Comparison of ENCODE assay signal across 1 cellular context in the genomic region with DNA sequence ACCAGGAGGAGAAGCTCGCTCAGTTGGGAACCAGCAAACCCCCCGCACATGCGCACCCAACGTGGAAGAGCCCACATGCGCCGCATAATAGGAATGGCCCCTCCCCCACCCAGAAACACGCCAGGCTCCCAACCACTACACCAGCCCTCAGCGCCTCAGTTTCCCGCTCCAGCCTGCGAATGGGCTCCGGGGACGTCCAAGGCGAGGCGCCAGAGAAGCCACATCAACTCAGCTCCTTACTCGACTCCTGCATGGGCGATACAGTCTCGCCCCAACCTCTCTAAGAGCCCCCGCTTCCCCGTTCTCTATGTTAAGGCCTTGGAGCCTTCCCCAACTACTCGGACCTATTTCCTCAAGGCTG.
TF ChIP-seq lines count a peak whose summit lies in the region.

No MANE protein-coding gene starts in this region.

TF ChIP-seq in K562, 482 proteins besides CTCF, POLR2A, EP300 and RAD21 (continued from another document and continues in another):
- peak; percentile 9; the same call in 1 of the 2 replicates for TF ChIP-seq E2F3 (CRISPR knock-in tag; IDR thresholded peaks at IDR 0.05)
- TF ChIP-seq, protein P1, sequence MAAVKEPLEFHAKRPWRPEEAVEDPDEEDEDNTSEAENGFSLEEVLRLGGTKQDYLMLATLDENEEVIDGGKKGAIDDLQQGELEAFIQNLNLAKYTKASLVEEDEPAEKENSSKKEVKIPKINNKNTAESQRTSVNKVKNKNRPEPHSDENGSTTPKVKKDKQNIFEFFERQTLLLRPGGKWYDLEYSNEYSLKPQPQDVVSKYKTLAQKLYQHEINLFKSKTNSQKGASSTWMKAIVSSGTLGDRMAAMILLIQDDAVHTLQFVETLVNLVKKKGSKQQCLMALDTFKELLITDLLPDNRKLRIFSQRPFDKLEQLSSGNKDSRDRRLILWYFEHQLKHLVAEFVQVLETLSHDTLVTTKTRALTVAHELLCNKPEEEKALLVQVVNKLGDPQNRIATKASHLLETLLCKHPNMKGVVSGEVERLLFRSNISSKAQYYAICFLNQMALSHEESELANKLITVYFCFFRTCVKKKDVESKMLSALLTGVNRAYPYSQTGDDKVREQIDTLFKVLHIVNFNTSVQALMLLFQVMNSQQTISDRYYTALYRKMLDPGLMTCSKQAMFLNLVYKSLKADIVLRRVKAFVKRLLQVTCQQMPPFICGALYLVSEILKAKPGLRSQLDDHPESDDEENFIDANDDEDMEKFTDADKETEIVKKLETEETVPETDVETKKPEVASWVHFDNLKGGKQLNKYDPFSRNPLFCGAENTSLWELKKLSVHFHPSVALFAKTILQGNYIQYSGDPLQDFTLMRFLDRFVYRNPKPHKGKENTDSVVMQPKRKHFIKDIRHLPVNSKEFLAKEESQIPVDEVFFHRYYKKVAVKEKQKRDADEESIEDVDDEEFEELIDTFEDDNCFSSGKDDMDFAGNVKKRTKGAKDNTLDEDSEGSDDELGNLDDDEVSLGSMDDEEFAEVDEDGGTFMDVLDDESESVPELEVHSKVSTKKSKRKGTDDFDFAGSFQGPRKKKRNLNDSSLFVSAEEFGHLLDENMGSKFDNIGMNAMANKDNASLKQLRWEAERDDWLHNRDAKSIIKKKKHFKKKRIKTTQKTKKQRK (IDR thresholded peaks at IDR 0.05; ENCODE audit: borderline replicate concordance, low read depth, low read length): no peak
- no peak for TF ChIP-seq SRSF1 (IDR thresholded peaks at IDR 0.05; ENCODE audit: low read depth, low read length)
- TF ChIP-seq, protein P2, sequence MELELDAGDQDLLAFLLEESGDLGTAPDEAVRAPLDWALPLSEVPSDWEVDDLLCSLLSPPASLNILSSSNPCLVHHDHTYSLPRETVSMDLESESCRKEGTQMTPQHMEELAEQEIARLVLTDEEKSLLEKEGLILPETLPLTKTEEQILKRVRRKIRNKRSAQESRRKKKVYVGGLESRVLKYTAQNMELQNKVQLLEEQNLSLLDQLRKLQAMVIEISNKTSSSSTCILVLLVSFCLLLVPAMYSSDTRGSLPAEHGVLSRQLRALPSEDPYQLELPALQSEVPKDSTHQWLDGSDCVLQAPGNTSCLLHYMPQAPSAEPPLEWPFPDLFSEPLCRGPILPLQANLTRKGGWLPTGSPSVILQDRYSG (tag; conservative IDR thresholded peaks at IDR 0.05; ENCODE audit: low read depth): no peak
- TF ChIP-seq MEF2D (tag; conservative IDR thresholded peaks at IDR 0.05; ENCODE audit: low read depth): no peak
- TF ChIP-seq, protein P3, sequence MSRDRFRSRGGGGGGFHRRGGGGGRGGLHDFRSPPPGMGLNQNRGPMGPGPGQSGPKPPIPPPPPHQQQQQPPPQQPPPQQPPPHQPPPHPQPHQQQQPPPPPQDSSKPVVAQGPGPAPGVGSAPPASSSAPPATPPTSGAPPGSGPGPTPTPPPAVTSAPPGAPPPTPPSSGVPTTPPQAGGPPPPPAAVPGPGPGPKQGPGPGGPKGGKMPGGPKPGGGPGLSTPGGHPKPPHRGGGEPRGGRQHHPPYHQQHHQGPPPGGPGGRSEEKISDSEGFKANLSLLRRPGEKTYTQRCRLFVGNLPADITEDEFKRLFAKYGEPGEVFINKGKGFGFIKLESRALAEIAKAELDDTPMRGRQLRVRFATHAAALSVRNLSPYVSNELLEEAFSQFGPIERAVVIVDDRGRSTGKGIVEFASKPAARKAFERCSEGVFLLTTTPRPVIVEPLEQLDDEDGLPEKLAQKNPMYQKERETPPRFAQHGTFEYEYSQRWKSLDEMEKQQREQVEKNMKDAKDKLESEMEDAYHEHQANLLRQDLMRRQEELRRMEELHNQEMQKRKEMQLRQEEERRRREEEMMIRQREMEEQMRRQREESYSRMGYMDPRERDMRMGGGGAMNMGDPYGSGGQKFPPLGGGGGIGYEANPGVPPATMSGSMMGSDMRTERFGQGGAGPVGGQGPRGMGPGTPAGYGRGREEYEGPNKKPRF (IDR thresholded peaks at IDR 0.05; ENCODE audit: low read depth, low read length): no peak
- TF ChIP-seq, protein P4, sequence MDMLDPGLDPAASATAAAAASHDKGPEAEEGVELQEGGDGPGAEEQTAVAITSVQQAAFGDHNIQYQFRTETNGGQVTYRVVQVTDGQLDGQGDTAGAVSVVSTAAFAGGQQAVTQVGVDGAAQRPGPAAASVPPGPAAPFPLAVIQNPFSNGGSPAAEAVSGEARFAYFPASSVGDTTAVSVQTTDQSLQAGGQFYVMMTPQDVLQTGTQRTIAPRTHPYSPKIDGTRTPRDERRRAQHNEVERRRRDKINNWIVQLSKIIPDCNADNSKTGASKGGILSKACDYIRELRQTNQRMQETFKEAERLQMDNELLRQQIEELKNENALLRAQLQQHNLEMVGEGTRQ (CRISPR knock-in tag; IDR thresholded peaks at IDR 0.05): no peak
- no peak for TF ChIP-seq U2AF1 (optimal IDR thresholded peaks at IDR 0.05; ENCODE audit: low read depth, low read length)
- TF ChIP-seq KAT2B (IDR thresholded peaks at IDR 0.05; ENCODE audit: low read depth, low read length): no peak
- TF ChIP-seq SRF (CRISPR knock-in tag; IDR thresholded peaks at IDR 0.05): no peak
- TF ChIP-seq PRPF4 (IDR thresholded peaks at IDR 0.05; ENCODE audit: insufficient read depth, low read depth, low read length, poor library complexity, severe bottlenecking): no peak
- TF ChIP-seq TCF3 (CRISPR knock-in tag; IDR thresholded peaks at IDR 0.05): no peak
- TF ChIP-seq ZKSCAN8 (CRISPR knock-in tag; IDR thresholded peaks at IDR 0.05): no peak
- no peak for TF ChIP-seq TEAD2 (tag; IDR thresholded peaks at IDR 0.05)
- 0 out of 2 replicates have a peak, but pooled peaks have one; percentile 43 for TF ChIP-seq PHB (CRISPR knock-in tag; IDR thresholded peaks at IDR 0.05)
- no peak for TF ChIP-seq ZNF253 (CRISPR knock-in tag; conservative IDR thresholded peaks at IDR 0.05)
- TF ChIP-seq ZKSCAN3 (CRISPR knock-in tag; IDR thresholded peaks at IDR 0.05): no peak
- 0 out of 2 replicates have a peak, but pooled peaks have one; percentile 24 for TF ChIP-seq NBN (IDR thresholded peaks at IDR 0.05; ENCODE audit: low read depth)
- TF ChIP-seq KDM1A (IDR thresholded peaks at IDR 0.05): no peak
- no peak for TF ChIP-seq NELFE (IDR thresholded peaks at IDR 0.05; ENCODE audit: insufficient read depth, insufficient read length)
- TF ChIP-seq GATAD2A (IDR thresholded peaks at IDR 0.05): no peak
- peak; percentile 34 for TF ChIP-seq SMAD4 (CRISPR knock-in tag; conservative IDR thresholded peaks at IDR 0.05)
- peak; percentile 37 for TF ChIP-seq CREM (IDR thresholded peaks at IDR 0.05; ENCODE audit: low read depth)
- TF ChIP-seq FOXK2 (conservative IDR thresholded peaks at IDR 0.05 in 1 of 2, IDR thresholded peaks at IDR 0.05 in 1 of 2; ENCODE audit: low read depth in 2 of 2): peak; percentile 49 to 69; a peak in 3 of 4 replicates
- TF ChIP-seq, protein P5, sequence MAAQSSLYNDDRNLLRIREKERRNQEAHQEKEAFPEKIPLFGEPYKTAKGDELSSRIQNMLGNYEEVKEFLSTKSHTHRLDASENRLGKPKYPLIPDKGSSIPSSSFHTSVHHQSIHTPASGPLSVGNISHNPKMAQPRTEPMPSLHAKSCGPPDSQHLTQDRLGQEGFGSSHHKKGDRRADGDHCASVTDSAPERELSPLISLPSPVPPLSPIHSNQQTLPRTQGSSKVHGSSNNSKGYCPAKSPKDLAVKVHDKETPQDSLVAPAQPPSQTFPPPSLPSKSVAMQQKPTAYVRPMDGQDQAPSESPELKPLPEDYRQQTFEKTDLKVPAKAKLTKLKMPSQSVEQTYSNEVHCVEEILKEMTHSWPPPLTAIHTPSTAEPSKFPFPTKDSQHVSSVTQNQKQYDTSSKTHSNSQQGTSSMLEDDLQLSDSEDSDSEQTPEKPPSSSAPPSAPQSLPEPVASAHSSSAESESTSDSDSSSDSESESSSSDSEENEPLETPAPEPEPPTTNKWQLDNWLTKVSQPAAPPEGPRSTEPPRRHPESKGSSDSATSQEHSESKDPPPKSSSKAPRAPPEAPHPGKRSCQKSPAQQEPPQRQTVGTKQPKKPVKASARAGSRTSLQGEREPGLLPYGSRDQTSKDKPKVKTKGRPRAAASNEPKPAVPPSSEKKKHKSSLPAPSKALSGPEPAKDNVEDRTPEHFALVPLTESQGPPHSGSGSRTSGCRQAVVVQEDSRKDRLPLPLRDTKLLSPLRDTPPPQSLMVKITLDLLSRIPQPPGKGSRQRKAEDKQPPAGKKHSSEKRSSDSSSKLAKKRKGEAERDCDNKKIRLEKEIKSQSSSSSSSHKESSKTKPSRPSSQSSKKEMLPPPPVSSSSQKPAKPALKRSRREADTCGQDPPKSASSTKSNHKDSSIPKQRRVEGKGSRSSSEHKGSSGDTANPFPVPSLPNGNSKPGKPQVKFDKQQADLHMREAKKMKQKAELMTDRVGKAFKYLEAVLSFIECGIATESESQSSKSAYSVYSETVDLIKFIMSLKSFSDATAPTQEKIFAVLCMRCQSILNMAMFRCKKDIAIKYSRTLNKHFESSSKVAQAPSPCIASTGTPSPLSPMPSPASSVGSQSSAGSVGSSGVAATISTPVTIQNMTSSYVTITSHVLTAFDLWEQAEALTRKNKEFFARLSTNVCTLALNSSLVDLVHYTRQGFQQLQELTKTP (IDR thresholded peaks at IDR 0.05; ENCODE audit: low read depth in 1 of 2, partially characterized antibody in 2 of 2): no peak
- TF ChIP-seq GABPB2 (CRISPR knock-in tag; conservative IDR thresholded peaks at IDR 0.05): no peak
- TF ChIP-seq CEBPB (tag; IDR thresholded peaks at IDR 0.05): no peak
- TF ChIP-seq, protein P6, sequence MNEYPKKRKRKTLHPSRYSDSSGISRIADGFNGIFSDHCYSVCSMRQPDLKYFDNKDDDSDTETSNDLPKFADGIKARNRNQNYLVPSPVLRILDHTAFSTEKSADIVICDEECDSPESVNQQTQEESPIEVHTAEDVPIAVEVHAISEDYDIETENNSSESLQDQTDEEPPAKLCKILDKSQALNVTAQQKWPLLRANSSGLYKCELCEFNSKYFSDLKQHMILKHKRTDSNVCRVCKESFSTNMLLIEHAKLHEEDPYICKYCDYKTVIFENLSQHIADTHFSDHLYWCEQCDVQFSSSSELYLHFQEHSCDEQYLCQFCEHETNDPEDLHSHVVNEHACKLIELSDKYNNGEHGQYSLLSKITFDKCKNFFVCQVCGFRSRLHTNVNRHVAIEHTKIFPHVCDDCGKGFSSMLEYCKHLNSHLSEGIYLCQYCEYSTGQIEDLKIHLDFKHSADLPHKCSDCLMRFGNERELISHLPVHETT (CRISPR knock-in tag; conservative IDR thresholded peaks at IDR 0.05 in 1 of 2, IDR thresholded peaks at IDR 0.05 in 1 of 2): no peak
- TF ChIP-seq, protein P7, sequence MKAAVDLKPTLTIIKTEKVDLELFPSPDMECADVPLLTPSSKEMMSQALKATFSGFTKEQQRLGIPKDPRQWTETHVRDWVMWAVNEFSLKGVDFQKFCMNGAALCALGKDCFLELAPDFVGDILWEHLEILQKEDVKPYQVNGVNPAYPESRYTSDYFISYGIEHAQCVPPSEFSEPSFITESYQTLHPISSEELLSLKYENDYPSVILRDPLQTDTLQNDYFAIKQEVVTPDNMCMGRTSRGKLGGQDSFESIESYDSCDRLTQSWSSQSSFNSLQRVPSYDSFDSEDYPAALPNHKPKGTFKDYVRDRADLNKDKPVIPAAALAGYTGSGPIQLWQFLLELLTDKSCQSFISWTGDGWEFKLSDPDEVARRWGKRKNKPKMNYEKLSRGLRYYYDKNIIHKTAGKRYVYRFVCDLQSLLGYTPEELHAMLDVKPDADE (conservative IDR thresholded peaks at IDR 0.05; ENCODE audit: control insufficient read depth, low read depth, low read length): peak; percentile 84
- no peak for TF ChIP-seq ZNF224 (CRISPR knock-in tag; IDR thresholded peaks at IDR 0.05)
- TF ChIP-seq, protein P8, sequence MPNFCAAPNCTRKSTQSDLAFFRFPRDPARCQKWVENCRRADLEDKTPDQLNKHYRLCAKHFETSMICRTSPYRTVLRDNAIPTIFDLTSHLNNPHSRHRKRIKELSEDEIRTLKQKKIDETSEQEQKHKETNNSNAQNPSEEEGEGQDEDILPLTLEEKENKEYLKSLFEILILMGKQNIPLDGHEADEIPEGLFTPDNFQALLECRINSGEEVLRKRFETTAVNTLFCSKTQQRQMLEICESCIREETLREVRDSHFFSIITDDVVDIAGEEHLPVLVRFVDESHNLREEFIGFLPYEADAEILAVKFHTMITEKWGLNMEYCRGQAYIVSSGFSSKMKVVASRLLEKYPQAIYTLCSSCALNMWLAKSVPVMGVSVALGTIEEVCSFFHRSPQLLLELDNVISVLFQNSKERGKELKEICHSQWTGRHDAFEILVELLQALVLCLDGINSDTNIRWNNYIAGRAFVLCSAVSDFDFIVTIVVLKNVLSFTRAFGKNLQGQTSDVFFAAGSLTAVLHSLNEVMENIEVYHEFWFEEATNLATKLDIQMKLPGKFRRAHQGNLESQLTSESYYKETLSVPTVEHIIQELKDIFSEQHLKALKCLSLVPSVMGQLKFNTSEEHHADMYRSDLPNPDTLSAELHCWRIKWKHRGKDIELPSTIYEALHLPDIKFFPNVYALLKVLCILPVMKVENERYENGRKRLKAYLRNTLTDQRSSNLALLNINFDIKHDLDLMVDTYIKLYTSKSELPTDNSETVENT (CRISPR knock-in tag; IDR thresholded peaks at IDR 0.05): 0 out of 2 replicates have a peak, but pooled peaks have one; percentile 38
- peak; percentile 96 for TF ChIP-seq MYC (IDR thresholded peaks at IDR 0.05; ENCODE audit: low read depth, low read length)
- no peak for TF ChIP-seq MYC (CRISPR knock-in tag; IDR thresholded peaks at IDR 0.05; ENCODE audit: borderline replicate concordance, low read depth)
- TF ChIP-seq TEAD4 (IDR thresholded peaks at IDR 0.05; ENCODE audit: low read length): no peak
- no peak for TF ChIP-seq TEAD4 (CRISPR knock-in tag; IDR thresholded peaks at IDR 0.05; ENCODE audit: borderline replicate concordance)
